Comparison of ENCODE assay signal across 14 cellular contexts in the genomic region with DNA sequence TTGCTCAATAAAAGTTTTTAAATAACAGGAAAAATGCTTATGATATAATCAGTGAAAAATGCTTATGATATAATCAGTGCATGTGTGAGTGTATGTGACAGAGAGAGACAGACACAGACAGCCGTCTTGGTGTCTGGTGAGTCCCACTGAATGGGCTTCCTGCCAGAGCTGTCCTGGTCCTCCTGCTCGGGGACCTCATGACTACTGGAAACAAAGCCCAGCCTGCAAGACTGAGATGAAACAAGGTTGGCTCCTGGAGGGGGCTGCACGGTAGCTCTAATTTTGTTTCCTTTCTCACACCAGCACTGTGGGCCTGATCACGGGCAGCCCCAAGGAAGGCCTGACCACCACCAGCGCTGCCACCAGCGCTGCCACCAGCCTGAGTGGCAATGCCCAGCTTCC. TPM values are rescaled to one million over a fixed set of nuclear protein-coding genes. Genes with fewer than 3 reads are reported as not detected.
A peak's percentile ranks its signal among the peaks of the same experiment; 100 is the strongest.
DNase-seq lines count a peak whose midpoint lies in the region; ATAC-seq and TF ChIP-seq lines count a peak whose summit lies in the region.
"Had no signal": no experiment of that assay in that cellular context is flagged by ENCODE, and none has a peak within 500 bp of the region (broad histone marks: within the 10 kb centered on the region; RNA-seq: fewer than 3 reads in every experiment).

No MANE protein-coding gene starts in this region.

- DNase-seq in HCEC 1CT (peak; percentile 36), adrenal gland (peak; percentile 37 to 84 (median 66)), right atrium auricular region (ENCODE audit: low spot score) (peak; percentile 90), SIG-M5 (lab: John Stamatoyannopoulos, UW) (no peak)
- DNase-seq in activated effector memory CD4-positive, alpha-beta T cell treated with Interleukin-2 at 50 U/mL for 16 hours: no peak
- DNase-seq: activated T-cell treated with anti-CD3 and anti-CD28 coated beads, Interleukin-2, amount 50 U/mL, for 24 hours; cortex of kidney; DMS79; NCI-H2227 treated with DMSO at 0.1 percent for 48 hours; stimulated activated CD8-positive, alpha-beta memory T cell treated with anti-CD3 and anti-CD28 coated beads, Interleukin-4, amount 100 ng/mL, for 48 hours had no signal

- peak overlapping the region in 1 of 5 donors; percentile 15 for H3K27ac ChIP-seq in adrenal gland
- H3K27ac ChIP-seq in right atrium auricular region: peak overlapping the region; percentile 67 to 93
- peak overlapping the region; percentile 28 for H3K27ac ChIP-seq in skeletal muscle tissue (ENCODE audit: low read depth, low read length)
- H3K27ac ChIP-seq: parathyroid adenoma had no signal

- WGBS in adrenal gland, 4 donors: 59 to 71% (median 65%) methylated on average over 6 of the region's 6 CpGs

- no peak overlapping the region for H3K4me3 Mint-ChIP-seq in activated T-helper 17 cell treated with anti-CD3 and anti-CD28 coated beads, Interleukin-2, amount 50 U/mL, for 72 hours
- H3K4me3 Mint-ChIP-seq: activated T-cell treated with anti-CD3 and anti-CD28 coated beads, Interleukin-2, amount 50 U/mL, for 24 hours had no signal

- H3K9me3 Mint-ChIP-seq in activated T-helper 17 cell treated with anti-CD3 and anti-CD28 coated beads, Interleukin-2, amount 50 U/mL, for 72 hours: no peaks in the 10 kb centered on the region
- H3K9me3 Mint-ChIP-seq: activated T-cell treated with anti-CD3 and anti-CD28 coated beads, Interleukin-2, amount 50 U/mL, for 24 hours had no signal

- no peak for ATAC-seq in activated T-helper 17 cell treated with anti-CD3 and anti-CD28 coated beads, Interleukin-2, amount 50 U/mL, for 72 hours (replicated peaks)
- no peak for ATAC-seq in GM19328 (IDR thresholded peaks at IDR 0.05; ENCODE audit: unreplicated experiment)

- H3K27me3 Mint-ChIP-seq in activated T-helper 17 cell treated with anti-CD3 and anti-CD28 coated beads, Interleukin-2, amount 50 U/mL, for 72 hours: peaks cover 13% of the 10 kb centered on the region

- no peaks in the 10 kb centered on the region for H3K4me1 Mint-ChIP-seq in activated T-helper 17 cell treated with anti-CD3 and anti-CD28 coated beads, Interleukin-2, amount 50 U/mL, for 72 hours

- intact Hi-C loops in adrenal gland (cut with DNase I): no loop called here

- peaks cover 8 to 29% of the 10 kb centered on the region in 2 donors for H3K4me1 ChIP-seq in adrenal gland (replicated peaks in 1 of 2)
- H3K4me1 ChIP-seq in right atrium auricular region: peaks cover 0 to 76% of the 10 kb centered on the region in 2 donors
- H3K4me1 ChIP-seq in skeletal muscle tissue (ENCODE audit: control insufficient read depth in 3 of 3, insufficient read depth in 3 of 3, low read length in 3 of 3): peaks cover 18 to 31% (median 26%) of the 10 kb centered on the region in 3 donors
- H3K4me1 ChIP-seq: parathyroid adenoma had no signal

- no peaks in the 10 kb centered on the region for H3K9me3 ChIP-seq in adrenal gland (replicated peaks in 1 of 3)
- H3K9me3 ChIP-seq in right atrium auricular region: no peaks in the 10 kb centered on the region
- H3K9me3 ChIP-seq in skeletal muscle tissue (ENCODE audit: control insufficient read depth in 3 of 3, low read length in 3 of 3): no peaks in the 10 kb centered on the region

- no peaks in the 10 kb centered on the region for H3K36me3 ChIP-seq in adrenal gland (replicated peaks in 1 of 2)
- H3K36me3 ChIP-seq in right atrium auricular region: no peaks in the 10 kb centered on the region
- peaks cover 0 to 14% (median 7%) of the 10 kb centered on the region in 3 donors for H3K36me3 ChIP-seq in skeletal muscle tissue (ENCODE audit: control insufficient read depth in 3 of 3, insufficient read depth in 3 of 3, low read length in 3 of 3)

- no peaks in the 10 kb centered on the region for H3K36me3 Mint-ChIP-seq in activated T-helper 17 cell treated with anti-CD3 and anti-CD28 coated beads, Interleukin-2, amount 50 U/mL, for 72 hours (ENCODE audit: low read depth)

- no peak for TF ChIP-seq POLR2A in adrenal gland (IDR thresholded peaks at IDR 0.05)

- H3K4me3 ChIP-seq in adrenal gland (no peak overlapping the region), right atrium auricular region (no peak overlapping the region), skeletal muscle tissue (ENCODE audit: low read length in 3 of 3) (no peak overlapping the region)

- no peak for TF ChIP-seq CTCF in adrenal gland (IDR thresholded peaks at IDR 0.05)
- TF ChIP-seq CTCF in right atrium auricular region (IDR thresholded peaks at IDR 0.05): no peak

- no peak overlapping the region for H3K9ac ChIP-seq in skeletal muscle tissue (ENCODE audit: low read depth in 1 of 3, low read length in 3 of 3)
- H3K9ac ChIP-seq: parathyroid adenoma had no signal

- no peak overlapping the region for H3K27ac Mint-ChIP-seq in activated T-helper 17 cell treated with anti-CD3 and anti-CD28 coated beads, Interleukin-2, amount 50 U/mL, for 72 hours
- H3K27ac Mint-ChIP-seq: activated T-cell treated with anti-CD3 and anti-CD28 coated beads, Interleukin-2, amount 50 U/mL, for 24 hours had no signal

- H3K27me3 ChIP-seq in adrenal gland: no peaks in the 10 kb centered on the region
- H3K27me3 ChIP-seq in right atrium auricular region: no peaks in the 10 kb centered on the region
- no peaks in the 10 kb centered on the region for H3K27me3 ChIP-seq in skeletal muscle tissue (ENCODE audit: control insufficient read depth in 3 of 3, insufficient read depth in 3 of 3, low read length in 3 of 3)

RNA-seq across cellular contexts. Expression of a gene that starts 57.3 kb away (rescaled TPM):
- total RNA-seq in adrenal gland (100 to 1,000 TPM in 4 of 8 donors, 10 to 100 TPM in 4; 56.3 to 151 (median 115) TPM), right atrium auricular region (10 to 100 TPM; 54.6 to 83.1 TPM), skeletal muscle tissue (120 TPM)
- 10 to 100 TPM; 20.2 to 55.8 (median 27.9) TPM for polyA plus RNA-seq in adrenal gland
- 1 to 10 TPM in 1 of 2 donors, under 1 TPM in 1; 0.90 to 1.2 TPM for total RNA-seq in activated T-helper 17 cell treated with anti-CD3 and anti-CD28 coated beads, Interleukin-2, amount 50 U/mL, for 72 hours

Comparison
In these comparisons a context has a peak if more than half of its experiments do, and no peak if none do; other contexts are left out.
1. DNase-seq: peak in HCEC 1CT (single experiment), adrenal gland (7 of 7) and right atrium auricular region (single experiment); none in SIG-M5 (single experiment) and activated effector memory CD4-positive, alpha-beta T cell treated with Interleukin-2 at 50 U/mL for 16 hours (single experiment).
2. RNA of a gene that starts 57.3 kb away (total RNA-seq): 56.3 to 151 TPM in adrenal gland, 120 TPM in skeletal muscle tissue (single experiment) and 54.6 to 83.1 TPM in right atrium auricular region; 0.90 to 1.2 TPM in activated T-helper 17 cell treated with anti-CD3 and anti-CD28 coated beads, Interleukin-2, amount 50 U/mL, for 72 hours; every median in the first group is over 10 times any median in the second.